ENCODE assay signal across 17 cellular contexts in genomic region chr12:117596968-117597367, GRCh38.
A peak's percentile ranks its signal among the peaks of the same experiment; 100 is the strongest.
DNase-seq lines count a peak whose midpoint lies in the region; ATAC-seq and TF ChIP-seq lines count a peak whose summit lies in the region.
"Had no signal": no experiment of that assay in that cellular context is flagged by ENCODE, and none has a peak within 500 bp of the region (broad histone marks: within the 10 kb centered on the region; RNA-seq: fewer than 3 reads in every experiment).

No MANE protein-coding gene starts in this region.

- H3K27ac ChIP-seq in VCaP = peak overlapping the region; percentile 13; the same call in 1 of the 2 replicates
- H3K27ac ChIP-seq: stomach had no signal

- peaks cover 8% of the 10 kb centered on the region for H3K9me3 Mint-ChIP-seq in MCF 10A (ENCODE audit: unreplicated experiment)
- no peaks in the 10 kb centered on the region for H3K9me3 Mint-ChIP-seq in activated CD4-positive, alpha-beta memory T cell treated with anti-CD3 and anti-CD28 coated beads, Interleukin-2, amount 10 ng/mL, durations not matched to agents 7 days and 5 days
- no peaks in the 10 kb centered on the region for H3K9me3 Mint-ChIP-seq in stimulated activated effector memory CD8-positive, alpha-beta T cell treated with anti-CD3 and anti-CD28 coated beads, Interleukin-12 subunit alpha, Interleukin-12 subunit beta, amount 100 ng/mL, for 72 hours

- POLR2A ChIA-PET in MCF 10A (lab: Yijun Ruan, JAX) = no interaction called here
- POLR2A ChIA-PET in activated CD4-positive, alpha-beta memory T cell treated with anti-CD3 and anti-CD28 coated beads, Interleukin-2, amount 10 ng/mL, durations not matched to agents 7 days and 5 days (lab: Charles Lee) = no interaction called here

- TF ChIP-seq CTCF in VCaP (conservative IDR thresholded peaks at IDR 0.05) (no peak), MCF 10A (IDR thresholded peaks at IDR 0.05; ENCODE audit: unreplicated experiment) (no peak)

- H3K27ac Mint-ChIP-seq in MCF 10A (ENCODE audit: low read depth, unreplicated experiment) = no peak overlapping the region
- H3K27ac Mint-ChIP-seq in activated CD4-positive, alpha-beta memory T cell treated with anti-CD3 and anti-CD28 coated beads, Interleukin-2, amount 10 ng/mL, durations not matched to agents 7 days and 5 days = no peak overlapping the region
- no peak overlapping the region for H3K27ac Mint-ChIP-seq in stimulated activated effector memory CD8-positive, alpha-beta T cell treated with anti-CD3 and anti-CD28 coated beads, Interleukin-12 subunit alpha, Interleukin-12 subunit beta, amount 100 ng/mL, for 72 hours
- H3K27ac Mint-ChIP-seq: activated naive CD4-positive, alpha-beta T cell treated with anti-CD3 and anti-CD28 coated beads for 36 hours; T-helper 17 cell had no signal

- CTCF ChIA-PET in MCF 10A (lab: Yijun Ruan, JAX) = interaction anchor here (1.4 kb wide), 1 partner anchor 9 kb away, joined by 8 read pairs; no protein-coding TSS in a partner anchor
- CTCF ChIA-PET in activated CD4-positive, alpha-beta memory T cell treated with anti-CD3 and anti-CD28 coated beads, Interleukin-2, amount 10 ng/mL, durations not matched to agents 7 days and 5 days (lab: Charles Lee) = no interaction called here

- intact Hi-C loops in MCF 10A (cut with micrococcal nuclease) = no loop called here

- DNase-seq in DMS153 (lab: John Stamatoyannopoulos, UW) = peak; percentile 82
- DNase-seq in NCI-H146 (lab: John Stamatoyannopoulos, UW) = peak; percentile 80
- DNase-seq in NCI-H345 treated with DMSO at 0.1 percent for 48 hours (lab: John Stamatoyannopoulos, UW; ENCODE audit: unreplicated experiment) = peak; percentile 77
- DNase-seq in MCF 10A (ENCODE audit: unreplicated experiment) = no peak
- no peak for DNase-seq in activated CD4-positive, alpha-beta memory T cell treated with anti-CD3 and anti-CD28 coated beads, Interleukin-2, amount 10 ng/mL, durations not matched to agents 7 days and 5 days
- DNase-seq in stimulated activated effector memory CD8-positive, alpha-beta T cell treated with anti-CD3 and anti-CD28 coated beads, Interleukin-12 subunit alpha, Interleukin-12 subunit beta, amount 100 ng/mL, for 72 hours (ENCODE audit: low spot score in 2 of 2) = no peak
- DNase-seq: activated CD8-positive, alpha-beta memory T cell treated with anti-CD3 and anti-CD28 coated beads, Interleukin-2, amount 50 U/mL, for 4 hours; activated naive CD4-positive, alpha-beta T cell treated with anti-CD3 and anti-CD28 coated beads for 36 hours; cortex of kidney; NCI-H526 treated with DMSO at 0.1 percent for 48 hours; stomach; T-helper 17 cell had no signal

- H3K36me3 Mint-ChIP-seq in MCF 10A (ENCODE audit: insufficient read depth, unreplicated experiment) = no peaks in the 10 kb centered on the region
- no peaks in the 10 kb centered on the region for H3K36me3 Mint-ChIP-seq in activated CD4-positive, alpha-beta memory T cell treated with anti-CD3 and anti-CD28 coated beads, Interleukin-2, amount 10 ng/mL, durations not matched to agents 7 days and 5 days (ENCODE audit: low read depth)
- no peaks in the 10 kb centered on the region for H3K36me3 Mint-ChIP-seq in stimulated activated effector memory CD8-positive, alpha-beta T cell treated with anti-CD3 and anti-CD28 coated beads, Interleukin-12 subunit alpha, Interleukin-12 subunit beta, amount 100 ng/mL, for 72 hours

- no peak for ATAC-seq in GM19324 (IDR thresholded peaks at IDR 0.05; ENCODE audit: low FRiP score, unreplicated experiment)
- no peak for ATAC-seq in stimulated activated effector memory CD8-positive, alpha-beta T cell treated with anti-CD3 and anti-CD28 coated beads, Interleukin-12 subunit alpha, Interleukin-12 subunit beta, amount 100 ng/mL, for 72 hours
- ATAC-seq: activated CD4-positive, CD25-positive, alpha-beta regulatory T cell treated with anti-CD3 and anti-CD28 coated beads, Interleukin-2, amount 50 U/mL, for 24 hours; K562; Right ventricle myocardium inferior; T-helper 17 cell had no signal

- no peaks in the 10 kb centered on the region for H3K4me1 Mint-ChIP-seq in MCF 10A (ENCODE audit: insufficient read depth, unreplicated experiment)
- no peaks in the 10 kb centered on the region for H3K4me1 Mint-ChIP-seq in activated CD4-positive, alpha-beta memory T cell treated with anti-CD3 and anti-CD28 coated beads, Interleukin-2, amount 10 ng/mL, durations not matched to agents 7 days and 5 days
- no peaks in the 10 kb centered on the region for H3K4me1 Mint-ChIP-seq in stimulated activated effector memory CD8-positive, alpha-beta T cell treated with anti-CD3 and anti-CD28 coated beads, Interleukin-12 subunit alpha, Interleukin-12 subunit beta, amount 100 ng/mL, for 72 hours
- H3K4me1 Mint-ChIP-seq: T-helper 17 cell had no signal

- peaks cover 25% of the 10 kb centered on the region for H3K27me3 Mint-ChIP-seq in MCF 10A (ENCODE audit: insufficient read depth, unreplicated experiment)
- H3K27me3 Mint-ChIP-seq in activated CD4-positive, alpha-beta memory T cell treated with anti-CD3 and anti-CD28 coated beads, Interleukin-2, amount 10 ng/mL, durations not matched to agents 7 days and 5 days = no peaks in the 10 kb centered on the region
- H3K27me3 Mint-ChIP-seq: T-helper 17 cell had no signal

- no peak overlapping the region for H3K4me3 Mint-ChIP-seq in MCF 10A (ENCODE audit: unreplicated experiment)
- no peak overlapping the region for H3K4me3 Mint-ChIP-seq in activated CD4-positive, alpha-beta memory T cell treated with anti-CD3 and anti-CD28 coated beads, Interleukin-2, amount 10 ng/mL, durations not matched to agents 7 days and 5 days
- H3K4me3 Mint-ChIP-seq in stimulated activated effector memory CD8-positive, alpha-beta T cell treated with anti-CD3 and anti-CD28 coated beads, Interleukin-12 subunit alpha, Interleukin-12 subunit beta, amount 100 ng/mL, for 72 hours = no peak overlapping the region
- H3K4me3 Mint-ChIP-seq: activated naive CD4-positive, alpha-beta T cell treated with anti-CD3 and anti-CD28 coated beads for 36 hours; T-helper 17 cell had no signal

- no TSS peak for BruUV-seq in MCF 10A (replicated peaks; lab: Mats Ljungman, UMichigan)

Comparison
In these comparisons a context has a peak if more than half of its experiments do, and no peak if none do; other contexts are left out.
1. DNase-seq: peak in DMS153 (single experiment), NCI-H146 (single experiment) and NCI-H345 treated with DMSO at 0.1 percent for 48 hours (single experiment); none in MCF 10A (single experiment), activated CD4-positive, alpha-beta memory T cell treated with anti-CD3 and anti-CD28 coated beads, Interleukin-2, amount 10 ng/mL, durations not matched to agents 7 days and 5 days (single experiment) and stimulated activated effector memory CD8-positive, alpha-beta T cell treated with anti-CD3 and anti-CD28 coated beads, Interleukin-12 subunit alpha, Interleukin-12 subunit beta, amount 100 ng/mL, for 72 hours (0 of 2).